ENCODE assay signal across 1 cellular context in the genomic region with DNA sequence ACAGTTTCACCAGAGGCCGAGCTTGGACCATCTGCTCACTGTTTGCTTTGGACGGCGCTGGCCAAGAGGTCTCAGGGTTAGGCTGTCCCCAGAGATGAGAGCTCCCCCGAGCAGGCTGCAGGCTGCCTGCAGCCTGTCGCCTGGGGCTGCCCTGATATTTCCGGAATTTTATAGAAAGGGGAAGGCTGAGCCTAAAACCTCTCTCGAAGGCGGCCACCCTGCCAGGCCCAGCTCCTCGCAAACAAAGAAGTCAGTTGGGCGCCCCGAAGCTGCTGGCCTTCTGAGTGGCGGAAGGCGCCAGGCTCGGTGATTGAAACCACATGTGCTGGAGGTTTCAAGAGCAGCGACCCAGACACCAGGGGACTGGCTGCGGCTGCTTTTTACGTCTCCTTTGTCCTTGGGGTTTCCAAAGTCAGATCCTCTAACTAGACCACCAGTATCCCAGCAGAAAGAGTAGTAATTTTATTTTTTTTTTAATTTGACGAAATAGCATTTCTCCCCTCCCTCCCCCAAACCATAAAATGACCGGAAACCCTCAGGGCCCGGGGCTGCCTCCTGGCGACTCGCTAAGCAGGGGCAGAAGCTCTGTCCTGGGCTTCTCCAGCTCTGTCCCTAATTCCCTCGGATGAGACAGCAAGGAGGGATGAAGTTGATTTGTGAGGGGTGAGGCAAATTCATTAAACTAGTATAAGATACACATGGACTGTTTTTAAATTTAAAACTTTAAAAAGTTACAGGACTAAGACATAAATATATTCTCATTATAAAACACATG.
TF ChIP-seq lines count a peak whose summit lies in the region.

No MANE protein-coding gene starts in this region.

TF ChIP-seq in K562, 482 proteins besides CTCF, POLR2A, EP300 and RAD21:
- TF ChIP-seq GABPB2 (CRISPR knock-in tag; conservative IDR thresholded peaks at IDR 0.05) (no peak), SAP30 (IDR thresholded peaks at IDR 0.05; ENCODE audit: borderline replicate concordance, insufficient read depth, low read depth, low read length, poor library complexity, severe bottlenecking) (no peak), NR4A1 (CRISPR knock-in tag; IDR thresholded peaks at IDR 0.05) (no peak), NR4A1 (tag; IDR thresholded peaks at IDR 0.05) (no peak), MTA1 (IDR thresholded peaks at IDR 0.05; ENCODE audit: borderline replicate concordance) (no peak), ZNF24 (IDR thresholded peaks at IDR 0.05) (no peak), ESRRA (IDR thresholded peaks at IDR 0.05; ENCODE audit: borderline replicate concordance, low read depth) (no peak), HDGF (IDR thresholded peaks at IDR 0.05) (no peak), ZNF232 (CRISPR knock-in tag; IDR thresholded peaks at IDR 0.05) (no peak), GATAD2A (IDR thresholded peaks at IDR 0.05) (no peak), ZNF175 (CRISPR knock-in tag; IDR thresholded peaks at IDR 0.05; ENCODE audit: low read depth) (no peak), ARID2 (IDR thresholded peaks at IDR 0.05) (no peak), DACH1 (IDR thresholded peaks at IDR 0.05; ENCODE audit: partially characterized antibody) (no peak), HEY1 (CRISPR knock-in tag; IDR thresholded peaks at IDR 0.05; ENCODE audit: borderline replicate concordance) (no peak), RFX1 (IDR thresholded peaks at IDR 0.05) (no peak), CXXC5 (CRISPR knock-in tag; IDR thresholded peaks at IDR 0.05) (no peak)
- TF ChIP-seq, protein P1, sequence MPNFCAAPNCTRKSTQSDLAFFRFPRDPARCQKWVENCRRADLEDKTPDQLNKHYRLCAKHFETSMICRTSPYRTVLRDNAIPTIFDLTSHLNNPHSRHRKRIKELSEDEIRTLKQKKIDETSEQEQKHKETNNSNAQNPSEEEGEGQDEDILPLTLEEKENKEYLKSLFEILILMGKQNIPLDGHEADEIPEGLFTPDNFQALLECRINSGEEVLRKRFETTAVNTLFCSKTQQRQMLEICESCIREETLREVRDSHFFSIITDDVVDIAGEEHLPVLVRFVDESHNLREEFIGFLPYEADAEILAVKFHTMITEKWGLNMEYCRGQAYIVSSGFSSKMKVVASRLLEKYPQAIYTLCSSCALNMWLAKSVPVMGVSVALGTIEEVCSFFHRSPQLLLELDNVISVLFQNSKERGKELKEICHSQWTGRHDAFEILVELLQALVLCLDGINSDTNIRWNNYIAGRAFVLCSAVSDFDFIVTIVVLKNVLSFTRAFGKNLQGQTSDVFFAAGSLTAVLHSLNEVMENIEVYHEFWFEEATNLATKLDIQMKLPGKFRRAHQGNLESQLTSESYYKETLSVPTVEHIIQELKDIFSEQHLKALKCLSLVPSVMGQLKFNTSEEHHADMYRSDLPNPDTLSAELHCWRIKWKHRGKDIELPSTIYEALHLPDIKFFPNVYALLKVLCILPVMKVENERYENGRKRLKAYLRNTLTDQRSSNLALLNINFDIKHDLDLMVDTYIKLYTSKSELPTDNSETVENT (CRISPR knock-in tag; IDR thresholded peaks at IDR 0.05), result no peak
- TF ChIP-seq, protein P2, sequence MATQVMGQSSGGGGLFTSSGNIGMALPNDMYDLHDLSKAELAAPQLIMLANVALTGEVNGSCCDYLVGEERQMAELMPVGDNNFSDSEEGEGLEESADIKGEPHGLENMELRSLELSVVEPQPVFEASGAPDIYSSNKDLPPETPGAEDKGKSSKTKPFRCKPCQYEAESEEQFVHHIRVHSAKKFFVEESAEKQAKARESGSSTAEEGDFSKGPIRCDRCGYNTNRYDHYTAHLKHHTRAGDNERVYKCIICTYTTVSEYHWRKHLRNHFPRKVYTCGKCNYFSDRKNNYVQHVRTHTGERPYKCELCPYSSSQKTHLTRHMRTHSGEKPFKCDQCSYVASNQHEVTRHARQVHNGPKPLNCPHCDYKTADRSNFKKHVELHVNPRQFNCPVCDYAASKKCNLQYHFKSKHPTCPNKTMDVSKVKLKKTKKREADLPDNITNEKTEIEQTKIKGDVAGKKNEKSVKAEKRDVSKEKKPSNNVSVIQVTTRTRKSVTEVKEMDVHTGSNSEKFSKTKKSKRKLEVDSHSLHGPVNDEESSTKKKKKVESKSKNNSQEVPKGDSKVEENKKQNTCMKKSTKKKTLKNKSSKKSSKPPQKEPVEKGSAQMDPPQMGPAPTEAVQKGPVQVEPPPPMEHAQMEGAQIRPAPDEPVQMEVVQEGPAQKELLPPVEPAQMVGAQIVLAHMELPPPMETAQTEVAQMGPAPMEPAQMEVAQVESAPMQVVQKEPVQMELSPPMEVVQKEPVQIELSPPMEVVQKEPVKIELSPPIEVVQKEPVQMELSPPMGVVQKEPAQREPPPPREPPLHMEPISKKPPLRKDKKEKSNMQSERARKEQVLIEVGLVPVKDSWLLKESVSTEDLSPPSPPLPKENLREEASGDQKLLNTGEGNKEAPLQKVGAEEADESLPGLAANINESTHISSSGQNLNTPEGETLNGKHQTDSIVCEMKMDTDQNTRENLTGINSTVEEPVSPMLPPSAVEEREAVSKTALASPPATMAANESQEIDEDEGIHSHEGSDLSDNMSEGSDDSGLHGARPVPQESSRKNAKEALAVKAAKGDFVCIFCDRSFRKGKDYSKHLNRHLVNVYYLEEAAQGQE (CRISPR knock-in tag; IDR thresholded peaks at IDR 0.05; ENCODE audit: low read depth), result no peak
- TF ChIP-seq, protein P3, sequence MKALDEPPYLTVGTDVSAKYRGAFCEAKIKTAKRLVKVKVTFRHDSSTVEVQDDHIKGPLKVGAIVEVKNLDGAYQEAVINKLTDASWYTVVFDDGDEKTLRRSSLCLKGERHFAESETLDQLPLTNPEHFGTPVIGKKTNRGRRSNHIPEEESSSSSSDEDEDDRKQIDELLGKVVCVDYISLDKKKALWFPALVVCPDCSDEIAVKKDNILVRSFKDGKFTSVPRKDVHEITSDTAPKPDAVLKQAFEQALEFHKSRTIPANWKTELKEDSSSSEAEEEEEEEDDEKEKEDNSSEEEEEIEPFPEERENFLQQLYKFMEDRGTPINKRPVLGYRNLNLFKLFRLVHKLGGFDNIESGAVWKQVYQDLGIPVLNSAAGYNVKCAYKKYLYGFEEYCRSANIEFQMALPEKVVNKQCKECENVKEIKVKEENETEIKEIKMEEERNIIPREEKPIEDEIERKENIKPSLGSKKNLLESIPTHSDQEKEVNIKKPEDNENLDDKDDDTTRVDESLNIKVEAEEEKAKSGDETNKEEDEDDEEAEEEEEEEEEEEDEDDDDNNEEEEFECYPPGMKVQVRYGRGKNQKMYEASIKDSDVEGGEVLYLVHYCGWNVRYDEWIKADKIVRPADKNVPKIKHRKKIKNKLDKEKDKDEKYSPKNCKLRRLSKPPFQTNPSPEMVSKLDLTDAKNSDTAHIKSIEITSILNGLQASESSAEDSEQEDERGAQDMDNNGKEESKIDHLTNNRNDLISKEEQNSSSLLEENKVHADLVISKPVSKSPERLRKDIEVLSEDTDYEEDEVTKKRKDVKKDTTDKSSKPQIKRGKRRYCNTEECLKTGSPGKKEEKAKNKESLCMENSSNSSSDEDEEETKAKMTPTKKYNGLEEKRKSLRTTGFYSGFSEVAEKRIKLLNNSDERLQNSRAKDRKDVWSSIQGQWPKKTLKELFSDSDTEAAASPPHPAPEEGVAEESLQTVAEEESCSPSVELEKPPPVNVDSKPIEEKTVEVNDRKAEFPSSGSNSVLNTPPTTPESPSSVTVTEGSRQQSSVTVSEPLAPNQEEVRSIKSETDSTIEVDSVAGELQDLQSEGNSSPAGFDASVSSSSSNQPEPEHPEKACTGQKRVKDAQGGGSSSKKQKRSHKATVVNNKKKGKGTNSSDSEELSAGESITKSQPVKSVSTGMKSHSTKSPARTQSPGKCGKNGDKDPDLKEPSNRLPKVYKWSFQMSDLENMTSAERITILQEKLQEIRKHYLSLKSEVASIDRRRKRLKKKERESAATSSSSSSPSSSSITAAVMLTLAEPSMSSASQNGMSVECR (CRISPR knock-in tag; IDR thresholded peaks at IDR 0.05), result no peak
- TF ChIP-seq, protein P4, sequence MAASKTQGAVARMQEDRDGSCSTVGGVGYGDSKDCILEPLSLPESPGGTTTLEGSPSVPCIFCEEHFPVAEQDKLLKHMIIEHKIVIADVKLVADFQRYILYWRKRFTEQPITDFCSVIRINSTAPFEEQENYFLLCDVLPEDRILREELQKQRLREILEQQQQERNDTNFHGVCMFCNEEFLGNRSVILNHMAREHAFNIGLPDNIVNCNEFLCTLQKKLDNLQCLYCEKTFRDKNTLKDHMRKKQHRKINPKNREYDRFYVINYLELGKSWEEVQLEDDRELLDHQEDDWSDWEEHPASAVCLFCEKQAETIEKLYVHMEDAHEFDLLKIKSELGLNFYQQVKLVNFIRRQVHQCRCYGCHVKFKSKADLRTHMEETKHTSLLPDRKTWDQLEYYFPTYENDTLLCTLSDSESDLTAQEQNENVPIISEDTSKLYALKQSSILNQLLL (CRISPR knock-in tag; IDR thresholded peaks at IDR 0.05; ENCODE audit: borderline replicate concordance), result no peak
